Comparison of ENCODE assay signal across 28 cellular contexts in the genomic region with DNA sequence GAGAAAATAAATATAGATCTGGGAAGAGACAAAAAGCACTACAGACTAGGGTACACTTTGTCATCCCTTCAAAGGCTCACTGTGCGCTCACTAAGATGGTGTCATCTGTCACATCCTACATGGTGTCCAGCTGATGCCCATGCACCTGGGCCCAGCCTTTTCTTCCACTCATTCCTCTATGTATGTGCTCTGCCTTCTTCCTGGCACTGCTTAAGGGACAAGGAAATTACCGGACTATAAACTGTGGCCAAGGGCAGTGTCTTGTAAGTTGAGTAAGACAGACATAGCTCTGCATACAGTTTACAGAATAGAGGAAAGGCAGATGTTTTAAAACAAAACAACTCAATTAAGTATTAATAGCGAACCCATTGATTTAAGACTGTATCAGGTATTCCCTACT.
"Had no signal": no experiment of that assay in that cellular context is flagged by ENCODE, and none has a peak within 500 bp of the region (broad histone marks: within the 10 kb centered on the region; RNA-seq: fewer than 3 reads in every experiment).

No MANE protein-coding gene starts in this region.

- DNase-seq: activated CD4-positive, alpha-beta memory T cell treated with anti-CD3 and anti-CD28 coated beads for 36 hours; activated CD4-positive, alpha-beta T cell treated with anti-CD3 and anti-CD28 coated beads, Interleukin-2, amount 10 ng/mL, durations not matched to agents 24 days and 14 days; activated CD4-positive, CD25-positive, alpha-beta regulatory T cell treated with anti-CD3 and anti-CD28 coated beads, Interleukin-2, amount 50 U/mL, for 72 hours; activated CD8-positive, alpha-beta memory T cell treated with anti-CD3 and anti-CD28 coated beads, Interleukin-2, amount 50 U/mL, for 4 hours; activated effector memory CD4-positive, alpha-beta T cell treated with anti-CD3 and anti-CD28 coated beads, Interleukin-2, amount 50 U/mL, for 16 hours; activated naive CD4-positive, alpha-beta T cell treated with anti-CD3 and anti-CD28 coated beads for 36 hours; activated naive CD8-positive, alpha-beta T cell treated with anti-CD3 and anti-CD28 coated beads, Interleukin-2, amount 10 ng/mL, durations not matched to agents 7 days and 5 days; activated T-cell treated with anti-CD3 and anti-CD28 coated beads, Interleukin-2, amount 50 U/mL, for 1 hour; brain microvascular endothelial cell; caudate nucleus; foreskin melanocyte; kidney glomerular epithelial cell; left lung; mammary epithelial cell; nephron progenitor cell; pancreas; SK-N-SH; stimulated activated CD4-positive, alpha-beta T cell treated with anti-CD3 and anti-CD28 coated beads, Interleukin-1b, Interleukin-23, amount 100 ng/mL, for 48 hours; stimulated activated CD4-positive, alpha-beta T cell treated with anti-CD3 and anti-CD28 coated beads, Interleukin-4, amount 100 ng/mL, for 4 hours; stimulated activated CD8-positive, alpha-beta memory T cell treated with anti-CD3 and anti-CD28 coated beads, Interleukin-4, amount 100 ng/mL, for 48 hours; stimulated activated naive CD4-positive, alpha-beta T cell; T-helper 17 cell; trophoblast cell had no signal

- H3K4me3 ChIP-seq: ascending aorta, esophagus muscularis mucosa, left lung, pancreas, prostate gland, smooth muscle cell had no signal

- H3K36me3 Mint-ChIP-seq: activated CD4-positive, alpha-beta memory T cell treated with anti-CD3 and anti-CD28 coated beads for 36 hours; activated naive CD8-positive, alpha-beta T cell treated with anti-CD3 and anti-CD28 coated beads, Interleukin-2, amount 10 ng/mL, durations not matched to agents 7 days and 5 days had no signal

- H3K27me3 Mint-ChIP-seq: activated CD4-positive, alpha-beta memory T cell treated with anti-CD3 and anti-CD28 coated beads for 36 hours; T-helper 17 cell had no signal

- H3K9me3 Mint-ChIP-seq: activated CD4-positive, alpha-beta memory T cell treated with anti-CD3 and anti-CD28 coated beads for 36 hours; activated CD4-positive, alpha-beta T cell treated with anti-CD3 and anti-CD28 coated beads, Interleukin-2, amount 10 ng/mL, durations not matched to agents 24 days and 14 days; activated naive CD4-positive, alpha-beta T cell treated with anti-CD3 and anti-CD28 coated beads for 36 hours; activated naive CD8-positive, alpha-beta T cell treated with anti-CD3 and anti-CD28 coated beads, Interleukin-2, amount 10 ng/mL, durations not matched to agents 7 days and 5 days; activated T-helper 1 cell treated with anti-CD3 and anti-CD28 coated beads, Interleukin-12 subunit alpha, Interleukin-12 subunit beta, Interleukin-2, Interleukin-4 antibody, amounts not matched to agents 30 ng/mL and 10 ng/mL and 1 ng/mL, durations not matched to agents 14 hours and 24 hours and 36 hours; nephron progenitor cell had no signal

- H3K4me3 Mint-ChIP-seq: activated CD4-positive, alpha-beta memory T cell treated with anti-CD3 and anti-CD28 coated beads for 36 hours; activated CD4-positive, alpha-beta T cell treated with anti-CD3 and anti-CD28 coated beads, Interleukin-2, amount 10 ng/mL, durations not matched to agents 24 days and 14 days; activated naive CD4-positive, alpha-beta T cell treated with anti-CD3 and anti-CD28 coated beads for 36 hours; activated naive CD8-positive, alpha-beta T cell treated with anti-CD3 and anti-CD28 coated beads, Interleukin-2, amount 10 ng/mL, durations not matched to agents 7 days and 5 days; activated T-helper 1 cell treated with anti-CD3 and anti-CD28 coated beads, Interleukin-12 subunit alpha, Interleukin-12 subunit beta, Interleukin-2, Interleukin-4 antibody, amounts not matched to agents 30 ng/mL and 10 ng/mL and 1 ng/mL, durations not matched to agents 14 hours and 24 hours and 36 hours; nephron progenitor cell; T-helper 17 cell had no signal

- H3K4me2 ChIP-seq: SK-N-SH, smooth muscle cell had no signal

- H3K9me3 ChIP-seq: ascending aorta, esophagus muscularis mucosa, left lung, pancreas, prostate gland, SK-N-SH had no signal

- ATAC-seq: left lung, pancreas, T-helper 17 cell had no signal

- H3K4me1 ChIP-seq: ascending aorta, pancreas, prostate gland had no signal

- H3K27ac Mint-ChIP-seq: activated CD4-positive, alpha-beta memory T cell treated with anti-CD3 and anti-CD28 coated beads for 36 hours; activated CD4-positive, alpha-beta T cell treated with anti-CD3 and anti-CD28 coated beads, Interleukin-2, amount 10 ng/mL, durations not matched to agents 24 days and 14 days; activated naive CD4-positive, alpha-beta T cell treated with anti-CD3 and anti-CD28 coated beads for 36 hours; activated naive CD8-positive, alpha-beta T cell treated with anti-CD3 and anti-CD28 coated beads, Interleukin-2, amount 10 ng/mL, durations not matched to agents 7 days and 5 days; activated T-helper 1 cell treated with anti-CD3 and anti-CD28 coated beads, Interleukin-12 subunit alpha, Interleukin-12 subunit beta, Interleukin-2, Interleukin-4 antibody, amounts not matched to agents 30 ng/mL and 10 ng/mL and 1 ng/mL, durations not matched to agents 14 hours and 24 hours and 36 hours had no signal

- H3K36me3 ChIP-seq: ascending aorta, brain microvascular endothelial cell, esophagus muscularis mucosa, left lung, pancreas, prostate gland had no signal

- H3K9ac ChIP-seq: SK-N-SH had no signal

- H3K27me3 ChIP-seq: ascending aorta, brain microvascular endothelial cell, esophagus muscularis mucosa, left lung, pancreas had no signal

- H3K27ac ChIP-seq: ascending aorta, brain microvascular endothelial cell, pancreas had no signal
